Comparison of ENCODE assay signal across 11 cellular contexts in the genomic region with DNA sequence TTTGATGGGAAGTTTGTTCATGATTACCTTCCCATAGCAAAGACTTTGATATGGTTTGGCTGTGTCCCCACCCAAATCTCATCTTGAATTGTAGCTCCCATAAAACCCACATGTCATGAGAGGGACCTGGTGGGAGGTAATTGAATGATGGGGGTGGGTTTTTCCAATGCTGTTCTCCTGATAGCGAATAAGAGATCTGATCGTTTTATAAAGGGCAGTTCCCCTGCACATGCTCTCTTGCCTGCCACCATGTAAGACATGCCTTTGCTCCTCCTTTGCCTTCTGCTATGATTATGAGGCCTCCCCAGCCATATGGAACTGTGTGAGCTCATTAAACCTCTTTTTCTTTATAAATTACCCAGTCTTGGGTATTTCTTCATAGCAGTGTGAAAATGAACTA. TPM values are rescaled to one million over a fixed set of nuclear protein-coding genes. Genes with fewer than 3 reads are reported as not detected.
"Had no signal": no experiment of that assay in that cellular context is flagged by ENCODE, and none has a peak within 500 bp of the region (broad histone marks: within the 10 kb centered on the region; RNA-seq: fewer than 3 reads in every experiment).

No MANE protein-coding gene starts in this region.

RNA-seq across cellular contexts. Expression of a gene that starts 51.2 kb away (rescaled TPM):
- total RNA-seq: activated naive CD4-positive, alpha-beta T cell treated with anti-CD3 and anti-CD28 coated beads for 36 hours; activated naive CD4-positive, alpha-beta T cell treated with anti-CD3 and anti-CD28 coated beads, Interleukin-2, amount 50 U/mL, for 72 hours; activated naive CD8-positive, alpha-beta T cell treated with anti-CD3 and anti-CD28 coated beads for 36 hours; activated naive CD8-positive, alpha-beta T cell treated with anti-CD3 and anti-CD28 coated beads, Interleukin-2, amount 10 ng/mL, durations not matched to agents 7 days and 5 days; activated T-cell treated with anti-CD3 and anti-CD28 coated beads, Interleukin-2, amount 50 U/mL, for 4 hours; activated T-cell treated with anti-CD3 and anti-CD28 coated beads, Interleukin-2, amount 50 U/mL, for 72 hours; activated T-helper 1 cell treated with anti-CD3 and anti-CD28 coated beads, Interleukin-12 subunit alpha, Interleukin-12 subunit beta, Interleukin-2, Interleukin-4 antibody, amounts not matched to agents 30 ng/mL and 10 ng/mL and 1 ng/mL, durations not matched to agents 14 hours and 24 hours and 36 hours; activated T-helper 17 cell treated with anti-CD3 and anti-CD28 coated beads, Interleukin-2, amount 50 U/mL, for 72 hours; activated T-helper 2 cell treated with anti-CD3 and anti-CD28 coated beads, Interferon-gamma antibody, Interleukin-2, Interleukin-4, amounts not matched to agents 10 μg/mL and 5 μg/mL and 100 μg/mL, durations not matched to agents 14 hours and 24 hours and 36 hours; bronchial epithelial cell; cardiac septum had no signal
